8 cellular contexts compared by ENCODE assay signal in the genomic region with DNA sequence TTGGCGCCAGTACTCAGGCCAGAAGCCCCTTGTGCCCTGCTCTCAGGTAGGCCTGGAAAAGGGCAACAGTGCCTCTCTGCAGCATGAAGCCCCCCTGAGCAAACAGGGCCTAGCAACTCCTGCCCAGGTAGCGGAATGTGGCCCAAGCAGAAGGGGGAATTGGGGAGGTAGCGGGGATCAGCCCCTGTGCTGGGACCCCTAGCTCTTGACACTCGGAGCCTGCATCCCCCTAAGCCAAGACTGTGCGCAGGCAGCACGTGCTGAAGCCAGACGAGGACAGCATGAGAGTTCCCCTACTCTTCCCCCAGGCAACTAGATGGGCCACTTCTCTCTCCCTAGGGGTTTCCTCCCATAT.
DNase-seq lines count a peak whose midpoint lies in the region; ATAC-seq and TF ChIP-seq lines count a peak whose summit lies in the region.

No MANE protein-coding gene starts in this region.

- H3K4me2 ChIP-seq in DOHH2 (ENCODE audit: low read length), result peak overlapping the region; percentile 86
- H3K4me2 ChIP-seq in OCI-LY3 (ENCODE audit: low read length), result peak overlapping the region; percentile 95
- peak overlapping the region; percentile 87 for H3K4me2 ChIP-seq in parathyroid adenoma (ENCODE audit: low read length)

- H4K20me1 ChIP-seq in DOHH2 (ENCODE audit: control insufficient read depth, insufficient read depth, low read depth, low read length) (no peaks in the 10 kb centered on the region), OCI-LY3 (ENCODE audit: insufficient read depth, low read length) (no peaks in the 10 kb centered on the region)

- TF ChIP-seq CTCF in DOHH2 (IDR thresholded peaks at IDR 0.05; ENCODE audit: low read depth, low read length, poor library complexity, severe bottlenecking), result no peak
- no peak for TF ChIP-seq CTCF in OCI-LY3 (IDR thresholded peaks at IDR 0.05; ENCODE audit: low read depth, low read length)
- TF ChIP-seq CTCF in epithelial cell of esophagus (IDR thresholded peaks at IDR 0.05; ENCODE audit: insufficient read depth, low read depth, low read length, missing control alignments), result no peak
- peak; percentile 1 for TF ChIP-seq CTCF in parathyroid adenoma (IDR thresholded peaks at IDR 0.05)

- H2AFZ ChIP-seq in OCI-LY3 (ENCODE audit: low read depth, low read length), result no peak overlapping the region
- peak overlapping the region; percentile 82 for H2AFZ ChIP-seq in parathyroid adenoma

- no peaks in the 10 kb centered on the region for H3K27me3 ChIP-seq in DOHH2 (ENCODE audit: control insufficient read depth, low read length)
- H3K27me3 ChIP-seq in OCI-LY3 (ENCODE audit: low read depth, low read length), result no peaks in the 10 kb centered on the region
- no peaks in the 10 kb centered on the region for H3K27me3 ChIP-seq in parathyroid adenoma (ENCODE audit: control insufficient read depth, insufficient read depth, low read length)

- H3K36me3 ChIP-seq in DOHH2 (ENCODE audit: control insufficient read depth, low read length) (peaks cover 84% of the 10 kb centered on the region), OCI-LY3 (replicated peaks; ENCODE audit: low read depth, low read length) (peaks cover 30% of the 10 kb centered on the region), parathyroid adenoma (ENCODE audit: control insufficient read depth, insufficient read depth, low read length) (no peaks in the 10 kb centered on the region)

- peaks cover 81% of the 10 kb centered on the region for H3K79me2 ChIP-seq in DOHH2 (ENCODE audit: control insufficient read depth, low read length)
- H3K79me2 ChIP-seq in OCI-LY3 (ENCODE audit: low read length), result peaks cover 29% of the 10 kb centered on the region
- peaks cover 3% of the 10 kb centered on the region for H3K79me2 ChIP-seq in parathyroid adenoma

- no peaks in the 10 kb centered on the region for H3K9me2 ChIP-seq in DOHH2 (replicated peaks; ENCODE audit: control insufficient read depth, low read length)

- ATAC-seq in HG02938 (IDR thresholded peaks at IDR 0.05; ENCODE audit: unreplicated experiment), result no peak

- H3K4me1 ChIP-seq in DOHH2 (ENCODE audit: control insufficient read depth, low read length), result peaks cover 57% of the 10 kb centered on the region
- peaks cover 13% of the 10 kb centered on the region for H3K4me1 ChIP-seq in OCI-LY3 (ENCODE audit: low read length)
- H3K4me1 ChIP-seq in parathyroid adenoma, result peaks cover 6% of the 10 kb centered on the region

- H3K4me3 ChIP-seq in DOHH2 (ENCODE audit: low read length) (peak overlapping the region; percentile 86), OCI-LY3 (ENCODE audit: low read length) (peak overlapping the region; percentile 96), epithelial cell of esophagus (ENCODE audit: low read length) (peak overlapping the region; percentile 67), parathyroid adenoma (ENCODE audit: low read depth, low read length) (peak overlapping the region; percentile 90)

- H3K9me3 ChIP-seq in DOHH2 (ENCODE audit: control insufficient read depth, insufficient read depth, low read length) (no peaks in the 10 kb centered on the region), OCI-LY3 (ENCODE audit: insufficient read depth, low read length) (no peaks in the 10 kb centered on the region), parathyroid adenoma (ENCODE audit: control insufficient read depth, low read length) (no peaks in the 10 kb centered on the region)

- H3K27ac ChIP-seq in DOHH2 (ENCODE audit: low read depth, low read length) (peak overlapping the region; percentile 46), OCI-LY3 (ENCODE audit: low read length) (peak overlapping the region; percentile 75), parathyroid adenoma (peak overlapping the region; percentile 96)

- H3F3A ChIP-seq in DOHH2 (ENCODE audit: control insufficient read depth, insufficient read depth), result peaks cover 11% of the 10 kb centered on the region

- DNase-seq in epithelial cell of esophagus (ENCODE audit: low read depth) (no peak), NCI-H345 (lab: John Stamatoyannopoulos, UW) (no peak), DMS153 (lab: John Stamatoyannopoulos, UW) (no peak), HUDEP-2 (lab: John Stamatoyannopoulos, UW; ENCODE audit: unreplicated experiment in 76 of 76) (no peak)

- peak overlapping the region; percentile 84 for H3K9ac ChIP-seq in OCI-LY3 (ENCODE audit: low read length)
- H3K9ac ChIP-seq in parathyroid adenoma, result peak overlapping the region; percentile 13

Comparison
In these comparisons a context has a peak if more than half of its experiments do, and no peak if none do; other contexts are left out.
1. H3K27ac ChIP-seq: peak in every context shown above with its lines; median percentile 96 in parathyroid adenoma; 75 in OCI-LY3; 46 in DOHH2.